ENCODE assay signal across 1 cellular context in genomic region chr2:73925033-73925704, GRCh38.
TF ChIP-seq lines count a peak whose summit lies in the region.

No MANE protein-coding gene starts in this region.

TF ChIP-seq in HepG2, 621 proteins besides CTCF, POLR2A, EP300 and RAD21:
- TF ChIP-seq AHDC1 (CRISPR knock-in tag; IDR thresholded peaks at IDR 0.05; ENCODE audit: borderline replicate concordance) (no peak), PHF21A (CRISPR knock-in tag; IDR thresholded peaks at IDR 0.05) (no peak), MIER3 (CRISPR knock-in tag; IDR thresholded peaks at IDR 0.05; ENCODE audit: borderline replicate concordance) (no peak), KDM5B (CRISPR knock-in tag; IDR thresholded peaks at IDR 0.05; ENCODE audit: borderline replicate concordance) (no peak), ZNF275 (CRISPR knock-in tag; IDR thresholded peaks at IDR 0.05; ENCODE audit: borderline replicate concordance) (no peak), HDAC1 (CRISPR knock-in tag; IDR thresholded peaks at IDR 0.05) (no peak), NCOA2 (CRISPR knock-in tag; IDR thresholded peaks at IDR 0.05) (no peak), CBX2 (IDR thresholded peaks at IDR 0.05; ENCODE audit: low read depth, low read length) (no peak), CBX2 (CRISPR knock-in tag; IDR thresholded peaks at IDR 0.05; ENCODE audit: low read depth) (no peak), NFE2L1 (CRISPR knock-in tag; IDR thresholded peaks at IDR 0.05; ENCODE audit: borderline replicate concordance) (no peak)
